In genomic region chr20:54366669-54367068, GRCh38 we compare ENCODE assay signal across 28 cellular contexts.
"Had no signal": no experiment of that assay in that cellular context is flagged by ENCODE, and none has a peak within 500 bp of the region (broad histone marks: within the 10 kb centered on the region; RNA-seq: fewer than 3 reads in every experiment).

No MANE protein-coding gene starts in this region.

- H2AFZ ChIP-seq: hepatocyte had no signal

- FAIRE-seq: colon, endothelial cell of umbilical vein, frontal cortex had no signal

- H3K4me1 ChIP-seq: colonic mucosa, esophagus muscularis mucosa, esophagus squamous epithelium, foreskin keratinocyte, gastrocnemius medialis, gastroesophageal sphincter, heart left ventricle, heart right ventricle had no signal

- H3K27ac ChIP-seq: colonic mucosa, coronary artery, dorsolateral prefrontal cortex, epithelial cell of prostate, esophagus muscularis mucosa, esophagus squamous epithelium, foreskin keratinocyte, gastrocnemius medialis, gastroesophageal sphincter, heart left ventricle, heart right ventricle, hepatocyte had no signal

- H3K27me3 ChIP-seq: colonic mucosa, dorsolateral prefrontal cortex, esophagus muscularis mucosa, esophagus squamous epithelium, foreskin keratinocyte, gastrocnemius medialis, gastroesophageal sphincter, heart left ventricle, heart right ventricle, hepatocyte had no signal

- H3K9me3 Mint-ChIP-seq: dendritic cell treated with granulocyte-macrophage colony-stimulating factor and Interleukin-4, amounts not matched to agents 40 ng/mL and 50 ng/mL, for 4 days; effector memory CD8-positive, alpha-beta T cell; endodermal cell had no signal

- H3K27me3 Mint-ChIP-seq: dendritic cell treated with granulocyte-macrophage colony-stimulating factor and Interleukin-4, amounts not matched to agents 40 ng/mL and 50 ng/mL, for 4 days had no signal

- H3K4me3 Mint-ChIP-seq: dendritic cell treated with granulocyte-macrophage colony-stimulating factor and Interleukin-4, amounts not matched to agents 40 ng/mL and 50 ng/mL, for 4 days; effector memory CD8-positive, alpha-beta T cell; endodermal cell had no signal

- ATAC-seq: effector memory CD8-positive, alpha-beta T cell; esophagus mucosa; foreskin keratinocyte; gastrocnemius medialis; gastroesophageal sphincter; heart left ventricle; heart right ventricle had no signal

- H3K79me2 ChIP-seq: hepatocyte had no signal

- H3K36me3 ChIP-seq: colonic mucosa, esophagus muscularis mucosa, esophagus squamous epithelium, gastrocnemius medialis, gastroesophageal sphincter, heart left ventricle, heart right ventricle had no signal

- H3K4me3 ChIP-seq: colonic mucosa, coronary artery, dorsolateral prefrontal cortex, esophagus muscularis mucosa, esophagus squamous epithelium, gastrocnemius medialis, gastroesophageal sphincter, heart left ventricle, heart right ventricle, hepatocyte had no signal

- H3K27ac Mint-ChIP-seq: dendritic cell treated with granulocyte-macrophage colony-stimulating factor and Interleukin-4, amounts not matched to agents 40 ng/mL and 50 ng/mL, for 4 days; effector memory CD8-positive, alpha-beta T cell; endodermal cell had no signal

- DNase-seq: colonic mucosa; cortex of kidney; dermis blood vessel endothelial cell; dorsolateral prefrontal cortex; effector CD4-positive, alpha-beta T cell; effector CD8-positive, alpha-beta T cell; effector memory CD4-positive, alpha-beta T cell; effector memory CD8-positive, alpha-beta T cell; endodermal cell; erythroblast; esophagus squamous epithelium; foreskin keratinocyte; foreskin melanocyte; gastrocnemius medialis; glutamatergic neuron; head of caudate nucleus; heart left ventricle; heart right ventricle had no signal

- H3K4me2 ChIP-seq: hepatocyte had no signal
